Comparison of ENCODE assay signal across 30 cellular contexts in genomic region chrX:102697506-102697905, GRCh38. TPM values are rescaled to one million over a fixed set of nuclear protein-coding genes. Genes with fewer than 3 reads are reported as not detected.
DNase-seq lines count a peak whose midpoint lies in the region; ATAC-seq, FAIRE-seq and TF ChIP-seq lines count a peak whose summit lies in the region.
"Had no signal": no experiment of that assay in that cellular context is flagged by ENCODE, and none has a peak within 500 bp of the region (broad histone marks: within the 10 kb centered on the region; RNA-seq: fewer than 3 reads in every experiment).

No MANE protein-coding gene starts in this region.

- no peak overlapping the region for H3K4me3 Mint-ChIP-seq in glutamatergic neuron (ENCODE audit: unreplicated experiment)
- H3K4me3 Mint-ChIP-seq: activated CD8-positive, alpha-beta T cell treated with anti-CD3 and anti-CD28 coated beads, Interleukin-2, amount 10 ng/mL, durations not matched to agents 7 days and 5 days; activated naive CD8-positive, alpha-beta T cell treated with anti-CD3 and anti-CD28 coated beads, Interleukin-2, amount 10 ng/mL, durations not matched to agents 7 days and 5 days; brain; CD8-positive, alpha-beta memory T cell; GM23338; naive thymus-derived CD8-positive, alpha-beta T cell had no signal

- POLR2A ChIA-PET in SK-N-SH (lab: Yijun Ruan, JAX): no interaction called here

- H3K9me3 Mint-ChIP-seq in glutamatergic neuron (ENCODE audit: unreplicated experiment): no peaks in the 10 kb centered on the region
- H3K9me3 Mint-ChIP-seq: activated naive CD8-positive, alpha-beta T cell treated with anti-CD3 and anti-CD28 coated beads, Interleukin-2, amount 10 ng/mL, durations not matched to agents 7 days and 5 days had no signal

- no peaks in the 10 kb centered on the region for H3K27me3 ChIP-seq in SK-N-SH (ENCODE audit: insufficient read depth)
- no peaks in the 10 kb centered on the region for H3K27me3 ChIP-seq in bronchial epithelial cell (ENCODE audit: control insufficient read depth, insufficient read depth, low read length)
- no peaks in the 10 kb centered on the region for H3K27me3 ChIP-seq in ascending aorta
- H3K27me3 ChIP-seq: foreskin keratinocyte, upper lobe of right lung had no signal

- no peak overlapping the region for H3K4me2 ChIP-seq in SK-N-SH
- H3K4me2 ChIP-seq: GM23338 had no signal

- H3K36me3 Mint-ChIP-seq in glutamatergic neuron (ENCODE audit: unreplicated experiment): no peaks in the 10 kb centered on the region
- H3K36me3 Mint-ChIP-seq: activated naive CD8-positive, alpha-beta T cell treated with anti-CD3 and anti-CD28 coated beads, Interleukin-2, amount 10 ng/mL, durations not matched to agents 7 days and 5 days had no signal

- H3K27ac Mint-ChIP-seq in glutamatergic neuron (ENCODE audit: unreplicated experiment): no peak overlapping the region
- H3K27ac Mint-ChIP-seq: activated CD8-positive, alpha-beta T cell treated with anti-CD3 and anti-CD28 coated beads, Interleukin-2, amount 10 ng/mL, durations not matched to agents 7 days and 5 days; activated naive CD8-positive, alpha-beta T cell treated with anti-CD3 and anti-CD28 coated beads, Interleukin-2, amount 10 ng/mL, durations not matched to agents 7 days and 5 days; CD8-positive, alpha-beta memory T cell; GM23338 had no signal

- no peaks in the 10 kb centered on the region for H3K9me3 ChIP-seq in SK-N-SH
- H3K9me3 ChIP-seq in ascending aorta: no peaks in the 10 kb centered on the region
- H3K9me3 ChIP-seq: upper lobe of right lung had no signal

- H3K4me1 ChIP-seq in SK-N-SH (ENCODE audit: control insufficient read depth in 1 of 2, insufficient read depth in 2 of 2, low read depth in 1 of 2, low read length in 1 of 2) (no peaks in the 10 kb centered on the region), ascending aorta (no peaks in the 10 kb centered on the region)
- H3K4me1 ChIP-seq: foreskin keratinocyte, upper lobe of right lung had no signal

- H3K4me1 Mint-ChIP-seq in glutamatergic neuron (ENCODE audit: low read depth, unreplicated experiment): no peaks in the 10 kb centered on the region
- H3K4me1 Mint-ChIP-seq: activated naive CD8-positive, alpha-beta T cell treated with anti-CD3 and anti-CD28 coated beads, Interleukin-2, amount 10 ng/mL, durations not matched to agents 7 days and 5 days; brain; CD8-positive, alpha-beta memory T cell; GM23338 had no signal

- no peak overlapping the region for H2AFZ ChIP-seq in SK-N-SH (ENCODE audit: low read depth)
- H2AFZ ChIP-seq: GM23338 had no signal

- no peak for TF ChIP-seq EP300 in SK-N-SH (IDR thresholded peaks at IDR 0.05; ENCODE audit: borderline replicate concordance in 1 of 2, low read depth in 1 of 2, low read length in 1 of 2)

- intact Hi-C loops in ascending aorta (cut with DNase I): no loop called here

- H4K20me1 ChIP-seq in SK-N-SH (ENCODE audit: insufficient read depth): no peaks in the 10 kb centered on the region

- 0 out of 2 replicates have a peak, but pooled peaks cover 2% of the 10 kb centered on the region for H3K9me2 ChIP-seq in SK-N-SH

- no peak for FAIRE-seq in bronchial epithelial cell (lab: Jason Lieb, UNC)
- FAIRE-seq: A204.1, small intestine had no signal

- no peak for TF ChIP-seq RAD21 in SK-N-SH (IDR thresholded peaks at IDR 0.05; ENCODE audit: low read length)

- CTCF ChIA-PET in SK-N-SH (lab: Yijun Ruan, JAX): no interaction called here

- ATAC-seq in SK-N-SH treated with all-trans-retinoic acid at 6 μM for 48 hours: no peak
- ATAC-seq in HG02610 (IDR thresholded peaks at IDR 0.05; ENCODE audit: unreplicated experiment): no peak
- ATAC-seq: activated CD8-positive, alpha-beta T cell treated with anti-CD3 and anti-CD28 coated beads, Interleukin-2, amount 10 ng/mL, durations not matched to agents 7 days and 5 days; foreskin keratinocyte; GM23338; left lobe of liver; naive thymus-derived CD8-positive, alpha-beta T cell; upper lobe of right lung had no signal

- H3K36me3 ChIP-seq in SK-N-SH (replicated peaks in 1 of 2; ENCODE audit: control insufficient read depth in 1 of 2, insufficient read depth in 2 of 2, low read length in 1 of 2) (peaks cover 0 to 5% of the 10 kb centered on the region in 2 experiments), bronchial epithelial cell (ENCODE audit: control insufficient read depth, insufficient read depth, low read length) (no peaks in the 10 kb centered on the region), ascending aorta (no peaks in the 10 kb centered on the region)
- H3K36me3 ChIP-seq: upper lobe of right lung had no signal

- TF ChIP-seq CTCF in SK-N-SH (IDR thresholded peaks at IDR 0.05) (no peak), bronchial epithelial cell (IDR thresholded peaks at IDR 0.05; ENCODE audit: insufficient read depth, low read length, severe bottlenecking) (no peak), fibroblast of pulmonary artery (IDR thresholded peaks at IDR 0.05; ENCODE audit: low read length, missing control alignments) (no peak), glutamatergic neuron (IDR thresholded peaks at IDR 0.05; ENCODE audit: partially characterized antibody, unreplicated experiment) (no peak), ascending aorta (IDR thresholded peaks at IDR 0.05) (no peak)

- H3K79me2 ChIP-seq in SK-N-SH (ENCODE audit: insufficient read depth): no peaks in the 10 kb centered on the region

- DNase-seq in SK-N-SH (no peak), bronchial epithelial cell (ENCODE audit: low read depth) (peak; percentile 1), fibroblast of pulmonary artery (ENCODE audit: low read depth) (peak; percentile 72), glutamatergic neuron (no peak), NCI-H82 (lab: John Stamatoyannopoulos, UW) (no peak), ascending aorta (ENCODE audit: low spot score in 2 of 2) (no peak)
- DNase-seq: activated CD4-positive, alpha-beta T cell treated with anti-CD3 and anti-CD28 coated beads for 1 hour; activated CD8-positive, alpha-beta T cell treated with anti-CD3 and anti-CD28 coated beads, Interleukin-2, amount 10 ng/mL, durations not matched to agents 7 days and 5 days; activated effector memory CD4-positive, alpha-beta T cell treated with Interleukin-2 at 50 U/mL for 16 hours; activated naive CD8-positive, alpha-beta T cell treated with anti-CD3 and anti-CD28 coated beads, Interleukin-2, amount 10 ng/mL, durations not matched to agents 7 days and 5 days; activated T-cell treated with anti-CD3 and anti-CD28 coated beads for 4 hours; CD8-positive, alpha-beta memory T cell; cortex of kidney; DMS79; Karpas-422; naive thymus-derived CD8-positive, alpha-beta T cell; NCI-H1048; NCI-H1930; NCI-H345; SHP77 treated with DMSO at 0.1 percent for 48 hours; small intestine; stimulated activated CD4-positive, alpha-beta T cell treated with anti-CD3 and anti-CD28 coated beads, Interleukin-2, amount 100 ng/mL, for 24 hours; upper lobe of right lung had no signal

- no peaks in the 10 kb centered on the region for H3F3A ChIP-seq in SK-N-SH (replicated peaks; ENCODE audit: insufficient read depth)

- no peak overlapping the region for H3K27ac ChIP-seq in SK-N-SH (ENCODE audit: low read depth in 2 of 2, low read length in 1 of 2)
- H3K27ac ChIP-seq in ascending aorta: no peak overlapping the region
- H3K27ac ChIP-seq: foreskin keratinocyte, upper lobe of right lung had no signal

- no peak overlapping the region for H3K9ac ChIP-seq in SK-N-SH

- H3K4me3 ChIP-seq in SK-N-SH (ENCODE audit: low read depth in 2 of 2, low read length in 1 of 2): no peak overlapping the region
- H3K4me3 ChIP-seq in bronchial epithelial cell (ENCODE audit: low read depth, low read length): no peak overlapping the region
- no peak overlapping the region for H3K4me3 ChIP-seq in fibroblast of pulmonary artery (replicated peaks; ENCODE audit: low read depth, low read length)
- H3K4me3 ChIP-seq in ascending aorta: no peak overlapping the region
- H3K4me3 ChIP-seq: GM23338, upper lobe of right lung had no signal

- no peaks in the 10 kb centered on the region for H3K27me3 Mint-ChIP-seq in glutamatergic neuron (ENCODE audit: unreplicated experiment)
- H3K27me3 Mint-ChIP-seq: activated naive CD8-positive, alpha-beta T cell treated with anti-CD3 and anti-CD28 coated beads, Interleukin-2, amount 10 ng/mL, durations not matched to agents 7 days and 5 days; brain; naive thymus-derived CD8-positive, alpha-beta T cell had no signal

TF ChIP-seq in SK-N-SH, 30 proteins besides CTCF, POLR2A, EP300 and RAD21 (continues in another document):
- no peak for TF ChIP-seq RFX5 (IDR thresholded peaks at IDR 0.05; ENCODE audit: low read length)
- TF ChIP-seq USF1 (IDR thresholded peaks at IDR 0.05; ENCODE audit: borderline replicate concordance, low read depth): no peak
- no peak for TF ChIP-seq PBX3 (IDR thresholded peaks at IDR 0.05)

RNA-seq across cellular contexts. Expression of gene GPRASP2, which starts 14.7 kb away (rescaled TPM):
- polyA plus RNA-seq in SK-N-SH (2012; rRNA removed): 12.3 TPM in 2 replicates
- polyA plus RNA-seq in SK-N-SH (2012; cell fraction: cytosol; rRNA removed): 11.3 and 15.2 TPM in 2 replicates
- 11.1 and 13.7 TPM in 2 replicates for polyA plus RNA-seq in SK-N-SH (2012; cell fraction: nucleus; rRNA removed)
- total RNA-seq in bronchial epithelial cell (4.2 and 9.6 TPM in 2 replicates), glutamatergic neuron (ENCODE audit: unreplicated experiment) (24.6 TPM), ascending aorta (8.7 TPM)

RNA-seq across cellular contexts. Expression of gene GPRASP3, which starts 23.0 kb away (rescaled TPM):
- 2.5 and 3.2 TPM in 2 replicates for polyA plus RNA-seq in SK-N-SH (2012; rRNA removed)
- polyA plus RNA-seq in SK-N-SH (2012; cell fraction: cytosol; rRNA removed): 2.8 and 2.9 TPM in 2 replicates
- polyA plus RNA-seq in SK-N-SH (2012; cell fraction: nucleus; rRNA removed): 1.7 and 3.2 TPM in 2 replicates
- total RNA-seq in bronchial epithelial cell (1.8 and 2.6 TPM in 2 replicates), glutamatergic neuron (ENCODE audit: unreplicated experiment) (19.4 TPM), ascending aorta (1.7 TPM)

RNA-seq across cellular contexts. Expression of gene GPRASP1, which starts 46.2 kb away (rescaled TPM):
- polyA plus RNA-seq in SK-N-SH (2012; rRNA removed): 2.7 and 3.2 TPM in 2 replicates
- polyA plus RNA-seq in SK-N-SH (2012; cell fraction: cytosol; rRNA removed): 2.6 and 2.8 TPM in 2 replicates
- 5.7 and 11.0 TPM in 2 replicates for polyA plus RNA-seq in SK-N-SH (2012; cell fraction: nucleus; rRNA removed)
- total RNA-seq in bronchial epithelial cell (0.53 and 1.2 TPM in 2 replicates), glutamatergic neuron (ENCODE audit: unreplicated experiment) (9.8 TPM), ascending aorta (0.85 TPM)

Comparison
In these comparisons a context has a peak if more than half of its experiments do, and no peak if none do; other contexts are left out.
1. DNase-seq: peak in bronchial epithelial cell (single experiment) and fibroblast of pulmonary artery (single experiment); none in SK-N-SH (single experiment), glutamatergic neuron (single experiment), NCI-H82 (single experiment) and ascending aorta (0 of 2).